ENCODE assay signal across 14 cellular contexts in the genomic region with DNA sequence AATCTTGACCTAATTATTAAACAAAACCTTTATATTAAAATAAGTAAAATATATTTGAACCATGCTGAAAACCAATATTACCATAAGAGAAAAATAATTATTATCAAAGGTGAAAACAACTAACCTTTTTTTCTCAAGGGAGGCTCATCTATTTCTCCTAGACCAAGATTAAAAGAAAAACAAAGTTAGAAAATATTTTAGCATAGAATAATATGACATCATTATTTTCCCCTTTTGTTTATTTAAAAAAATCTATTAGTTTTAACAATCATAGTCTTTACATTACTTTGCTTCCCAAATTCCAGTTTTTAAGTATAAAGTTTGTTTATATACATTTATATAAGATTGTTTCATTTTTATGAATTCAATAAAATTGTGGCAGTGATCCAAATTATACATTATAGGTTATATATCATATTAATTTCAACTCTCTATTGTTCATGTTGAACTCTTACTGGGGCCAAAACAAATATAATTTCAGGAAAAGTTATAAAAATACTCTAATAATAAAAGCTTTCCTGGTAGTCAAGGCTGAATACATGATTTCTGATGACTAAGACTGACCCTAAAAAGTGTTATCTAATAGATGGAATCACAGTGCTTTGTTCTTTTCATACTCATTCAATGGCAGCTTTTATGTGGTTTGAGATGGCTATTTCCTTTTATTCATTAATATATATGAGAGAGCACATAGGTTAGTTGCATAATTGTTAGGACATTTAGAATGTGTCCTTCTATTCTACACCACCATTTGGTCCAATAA.
A peak's percentile ranks its signal among the peaks of the same experiment; 100 is the strongest.
DNase-seq lines count a peak whose midpoint lies in the region; ATAC-seq and FAIRE-seq lines count a peak whose summit lies in the region.
"Had no signal": no experiment of that assay in that cellular context is flagged by ENCODE, and none has a peak within 500 bp of the region (broad histone marks: within the 10 kb centered on the region; RNA-seq: fewer than 3 reads in every experiment).

No MANE protein-coding gene starts in this region.

- DNase-seq in NCI-H1105 treated with DMSO at 0.1 percent for 48 hours (lab: John Stamatoyannopoulos, UW) (peak; percentile 50), glomerular endothelial cell (ENCODE audit: extremely low read depth, low read depth, low spot score) (peak; percentile 56), pulmonary artery endothelial cell (ENCODE audit: low read depth, low spot score) (peak; percentile 7), NCI-H1436 (lab: John Stamatoyannopoulos, UW) (no peak)
- DNase-seq: 8988T; ACHN; CD4-positive, CD25-positive, alpha-beta regulatory T cell; DMS53; H7 had no signal

- peak; percentile 59 for FAIRE-seq in A204.1 (lab: Jason Lieb, UNC)
- FAIRE-seq: HTR-8/SVneo had no signal

- ATAC-seq in GM21723 (IDR thresholded peaks at IDR 0.05; ENCODE audit: unreplicated experiment) (no peak), HG03175 (IDR thresholded peaks at IDR 0.05; ENCODE audit: unreplicated experiment) (no peak)
- ATAC-seq: GM23338 had no signal
